Comparison of ENCODE assay signal across 16 cellular contexts in the genomic region with DNA sequence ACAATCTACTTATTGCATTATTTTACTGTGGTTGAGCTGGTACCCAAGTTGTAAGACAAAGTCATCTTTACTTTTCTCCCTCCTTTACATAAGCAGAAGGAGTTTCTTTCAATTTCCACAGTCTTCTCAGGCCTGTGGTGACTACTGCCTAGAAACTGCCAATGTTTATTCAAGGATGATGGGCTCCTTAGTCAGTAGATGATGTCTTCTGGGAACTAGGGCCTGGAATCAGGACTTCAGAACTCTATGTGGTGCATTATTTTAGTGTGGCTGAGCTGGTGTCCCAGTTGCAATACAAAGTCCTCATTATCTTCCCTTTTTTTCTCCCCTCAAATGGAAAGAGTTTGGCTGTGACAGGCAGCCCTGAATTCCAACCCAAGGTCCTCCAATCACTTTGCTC.
"Had no signal": no experiment of that assay in that cellular context is flagged by ENCODE, and none has a peak within 500 bp of the region (broad histone marks: within the 10 kb centered on the region; RNA-seq: fewer than 3 reads in every experiment).

No MANE protein-coding gene starts in this region.

- H3K4me1 ChIP-seq: body of pancreas, colonic mucosa, left lung, upper lobe of left lung had no signal

- H3K27ac Mint-ChIP-seq: activated B cell treated with CpG ODN at 0.5 μM for 24 hours; activated CD4-positive, alpha-beta memory T cell treated with anti-CD3 and anti-CD28 coated beads for 36 hours; activated naive CD8-positive, alpha-beta T cell treated with anti-CD3 and anti-CD28 coated beads, Interleukin-2, amount 10 ng/mL, durations not matched to agents 7 days and 5 days; stimulated activated naive CD8-positive, alpha-beta T cell treated with anti-CD3 and anti-CD28 coated beads, Interleukin-15, Interleukin-2, amounts not matched to agents 100 ng/mL and 50 ng/mL, for 24 hours had no signal

- H3K36me3 Mint-ChIP-seq: activated CD4-positive, alpha-beta memory T cell treated with anti-CD3 and anti-CD28 coated beads for 36 hours; activated naive CD8-positive, alpha-beta T cell treated with anti-CD3 and anti-CD28 coated beads, Interleukin-2, amount 10 ng/mL, durations not matched to agents 7 days and 5 days had no signal

- H3K9me3 ChIP-seq: body of pancreas, colonic mucosa, upper lobe of left lung had no signal

- DNase-seq: activated B cell treated with CpG ODN at 0.5 μM for 24 hours; activated CD4-positive, alpha-beta memory T cell treated with anti-CD3 and anti-CD28 coated beads for 36 hours; activated CD4-positive, alpha-beta T cell treated with anti-CD3 and anti-CD28 coated beads for 4 hours; activated naive CD4-positive, alpha-beta T cell treated with Interleukin-2 at 50 U/mL for 16 hours; activated naive CD8-positive, alpha-beta T cell treated with anti-CD3 and anti-CD28 coated beads, Interleukin-2, amount 10 ng/mL, durations not matched to agents 7 days and 5 days; activated T-cell treated with anti-CD3 and anti-CD28 coated beads for 4 hours; body of pancreas; central memory CD4-positive, alpha-beta T cell; colonic mucosa; head of caudate nucleus; kidney; left lung; retina; stimulated activated CD4-positive, alpha-beta T cell treated with anti-CD3 and anti-CD28 coated beads, Interleukin-2, amount 100 ng/mL, for 24 hours; upper lobe of left lung had no signal

- H3K4me1 Mint-ChIP-seq: activated B cell treated with CpG ODN at 0.5 μM for 24 hours; activated naive CD8-positive, alpha-beta T cell treated with anti-CD3 and anti-CD28 coated beads, Interleukin-2, amount 10 ng/mL, durations not matched to agents 7 days and 5 days had no signal

- H3K4me3 ChIP-seq: body of pancreas, colonic mucosa, left lung, upper lobe of left lung had no signal

- H3K9me3 Mint-ChIP-seq: activated naive CD8-positive, alpha-beta T cell treated with anti-CD3 and anti-CD28 coated beads, Interleukin-2, amount 10 ng/mL, durations not matched to agents 7 days and 5 days had no signal

- H3K27me3 Mint-ChIP-seq: activated B cell treated with CpG ODN at 0.5 μM for 24 hours; activated CD4-positive, alpha-beta memory T cell treated with anti-CD3 and anti-CD28 coated beads for 36 hours; activated naive CD8-positive, alpha-beta T cell treated with anti-CD3 and anti-CD28 coated beads, Interleukin-2, amount 10 ng/mL, durations not matched to agents 7 days and 5 days; stimulated activated naive CD8-positive, alpha-beta T cell treated with anti-CD3 and anti-CD28 coated beads, Interleukin-15, Interleukin-2, amounts not matched to agents 100 ng/mL and 50 ng/mL, for 24 hours had no signal

- H3K27ac ChIP-seq: body of pancreas, colonic mucosa, left lung, upper lobe of left lung had no signal

- H3K27me3 ChIP-seq: body of pancreas, colonic mucosa, left lung, upper lobe of left lung had no signal

- H3K36me3 ChIP-seq: colonic mucosa, left lung, upper lobe of left lung had no signal

- H3K4me3 Mint-ChIP-seq: activated B cell treated with CpG ODN at 0.5 μM for 24 hours; activated CD4-positive, alpha-beta memory T cell treated with anti-CD3 and anti-CD28 coated beads for 36 hours; activated naive CD8-positive, alpha-beta T cell treated with anti-CD3 and anti-CD28 coated beads, Interleukin-2, amount 10 ng/mL, durations not matched to agents 7 days and 5 days; stimulated activated naive CD8-positive, alpha-beta T cell treated with anti-CD3 and anti-CD28 coated beads, Interleukin-15, Interleukin-2, amounts not matched to agents 100 ng/mL and 50 ng/mL, for 24 hours had no signal
